Comparison of ENCODE assay signal across 2 cellular contexts in the genomic region with DNA sequence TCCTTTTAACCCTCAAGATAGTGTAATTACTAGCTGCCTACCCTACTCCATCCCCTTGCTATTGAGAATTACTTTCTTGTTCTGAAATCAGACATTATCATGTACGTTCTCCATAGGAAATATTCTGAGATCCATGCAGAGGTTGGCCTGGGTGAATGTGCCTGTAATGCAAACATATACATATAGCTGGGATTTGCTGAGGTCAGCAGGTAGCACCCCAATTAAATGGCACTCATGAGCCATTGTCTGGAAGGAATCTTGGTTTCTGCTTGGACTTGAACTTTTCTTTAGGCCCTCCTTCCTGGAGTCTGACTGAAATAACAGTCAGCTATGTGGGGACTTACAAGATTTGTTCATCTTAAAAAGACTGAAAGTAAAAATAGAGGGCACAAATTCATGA.
TF ChIP-seq lines count a peak whose summit lies in the region.

No MANE protein-coding gene starts in this region.

TF ChIP-seq in HepG2, 621 proteins besides CTCF, POLR2A, EP300 and RAD21:
- TF ChIP-seq MAFF (IDR thresholded peaks at IDR 0.05; ENCODE audit: low read depth, low read length) (peak; percentile 91), MAFK (conservative IDR thresholded peaks at IDR 0.05 in 1 of 2, IDR thresholded peaks at IDR 0.05 in 1 of 2; ENCODE audit: low read length in 2 of 2) (peak; percentile 86 to 94), MED13 (CRISPR knock-in tag; IDR thresholded peaks at IDR 0.05) (no peak), NCOA5 (CRISPR knock-in tag; IDR thresholded peaks at IDR 0.05) (no peak)

TF ChIP-seq in K562, 482 proteins besides CTCF, POLR2A, EP300 and RAD21:
- TF ChIP-seq MAFF (IDR thresholded peaks at IDR 0.05; ENCODE audit: low read length) = peak; percentile 64
- no peak for TF ChIP-seq GABPA (tag; conservative IDR thresholded peaks at IDR 0.05; ENCODE audit: low read depth)
- TF ChIP-seq ZNF316 (IDR thresholded peaks at IDR 0.05) = peak; percentile 35; the same call in 1 of the 2 replicates
- no peak for TF ChIP-seq TCFL5 (CRISPR knock-in tag; conservative IDR thresholded peaks at IDR 0.05)
- TF ChIP-seq MAFK (IDR thresholded peaks at IDR 0.05; ENCODE audit: low read length) = peak; percentile 69
- TF ChIP-seq MAFG (tag; conservative IDR thresholded peaks at IDR 0.05) = peak; percentile 50
